In the genomic region with DNA sequence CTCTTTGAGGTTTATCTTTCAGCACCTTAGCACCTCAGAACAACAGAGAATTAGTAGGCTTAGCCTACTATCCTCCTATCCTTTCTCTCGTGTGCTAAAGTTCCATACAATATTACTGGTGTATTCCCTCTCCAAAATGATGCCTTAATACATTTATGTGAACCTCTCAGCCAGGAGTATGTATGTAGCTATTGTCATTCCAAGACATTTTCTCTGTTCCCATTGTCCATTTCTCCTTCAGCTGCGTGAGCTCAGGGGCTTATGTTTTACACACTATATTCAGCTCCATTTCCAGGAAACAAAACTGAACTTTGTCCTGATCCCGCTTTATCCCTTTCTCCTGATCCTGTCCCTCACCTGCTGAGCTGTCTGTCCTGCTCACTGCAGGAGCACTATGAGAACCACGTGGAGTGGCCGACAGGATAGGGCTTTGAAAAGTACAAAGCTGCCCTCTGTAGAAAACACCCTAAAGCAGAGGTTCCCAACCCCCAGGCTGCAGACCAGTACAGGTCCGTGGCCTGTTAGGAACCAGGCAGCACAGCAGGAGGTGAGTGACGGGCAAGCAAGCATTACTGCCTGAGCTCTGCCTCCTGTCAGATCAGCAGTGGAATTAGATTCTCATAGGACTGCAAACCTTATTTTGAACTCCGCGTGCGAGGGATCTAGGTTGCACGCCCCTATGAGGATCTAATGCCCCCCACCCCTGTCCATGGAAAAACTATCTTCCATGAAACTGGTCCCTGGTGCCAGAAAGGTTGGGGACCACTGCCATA, we compare ENCODE assay signal across 19 cellular contexts. TPM values are rescaled to one million over a fixed set of nuclear protein-coding genes. Genes with fewer than 3 reads are reported as not detected.
DNase-seq lines count a peak whose midpoint lies in the region; ATAC-seq lines count a peak whose summit lies in the region.
"Had no signal": no experiment of that assay in that cellular context is flagged by ENCODE, and none has a peak within 500 bp of the region (broad histone marks: within the 10 kb centered on the region; RNA-seq: fewer than 3 reads in every experiment).

No MANE protein-coding gene starts in this region.

- peaks cover 3% of the 10 kb centered on the region; the same call in 1 of the 2 replicates for H3K36me3 ChIP-seq in HAP-1 (replicated peaks)

- H3K9me3 ChIP-seq in HAP-1 (no peaks in the 10 kb centered on the region), right cardiac atrium (ENCODE audit: control insufficient read depth, low read length) (no peaks in the 10 kb centered on the region)
- H3K9me3 ChIP-seq: heart left ventricle, suprapubic skin had no signal

- ATAC-seq in left colon: peak; percentile 64
- ATAC-seq in right cardiac atrium: no peak
- ATAC-seq in left ventricle myocardium superior: no peak
- ATAC-seq: activated naive CD8-positive, alpha-beta T cell treated with anti-CD3 and anti-CD28 coated beads, Interleukin-2, amount 50 U/mL, for 24 hours; heart left ventricle had no signal

- in situ Hi-C loops in HAP-1 (cut with MboI; ENCODE audit: low sequenced_read_pairs): no loop called here

- H3K4me1 ChIP-seq in HAP-1: peaks cover 6% of the 10 kb centered on the region
- H3K4me1 ChIP-seq in right cardiac atrium (ENCODE audit: control insufficient read depth, insufficient read depth, low read length): no peaks in the 10 kb centered on the region
- H3K4me1 ChIP-seq: heart left ventricle, suprapubic skin had no signal

- intact Hi-C loops in left colon (cut with DNase I, micrococcal nuclease): no loop called here
- intact Hi-C loops in right cardiac atrium (cut with DNase I): no loop called here
- intact Hi-C loops in left ventricle myocardium superior (cut with micrococcal nuclease): no loop called here

- WGBS in right cardiac atrium: 78% methylated on average over 11 of the region's 11 CpGs

- no peak overlapping the region for H3K27ac ChIP-seq in right cardiac atrium (ENCODE audit: low read length)
- H3K27ac ChIP-seq: GM23248, heart left ventricle, KMS-11, suprapubic skin had no signal

- H3K27me3 ChIP-seq in HAP-1 (ENCODE audit: low read depth) (no peaks in the 10 kb centered on the region), right cardiac atrium (ENCODE audit: control insufficient read depth, insufficient read depth) (no peaks in the 10 kb centered on the region)
- H3K27me3 ChIP-seq: heart left ventricle, suprapubic skin had no signal

- H3K4me3 ChIP-seq in HAP-1 (no peak overlapping the region), right cardiac atrium (ENCODE audit: low read length) (no peak overlapping the region)
- H3K4me3 ChIP-seq: GM23248, heart left ventricle, smooth muscle cell, suprapubic skin had no signal

- DNase-seq in HAP-1 (ENCODE audit: low spot score in 2 of 2) (peak; percentile 19 to 49), SW480 (ENCODE audit: low spot score) (peak; percentile 76), left colon (peak; percentile 56 to 65), retina (peak; percentile 6), right cardiac atrium (no peak), left ventricle myocardium superior (no peak)
- no peak for DNase-seq in stimulated activated CD8-positive, alpha-beta memory T cell treated with anti-CD3 and anti-CD28 coated beads, Interleukin-4, amount 100 ng/mL, for 48 hours
- DNase-seq: activated CD4-positive, alpha-beta memory T cell treated with anti-CD3 and anti-CD28 coated beads for 36 hours; activated naive CD8-positive, alpha-beta T cell treated with anti-CD3 and anti-CD28 coated beads, Interleukin-2, amount 50 U/mL, for 24 hours; effector CD8-positive, alpha-beta T cell; GF-D8; GM23248; heart left ventricle; midbrain; NCI-H1417 treated with DMSO at 0.1 percent for 48 hours; stimulated activated CD4-positive, alpha-beta T cell treated with anti-CD3 and anti-CD28 coated beads, Interleukin-4, amount 100 ng/mL, for 4 hours had no signal

RNA-seq across cellular contexts. Expression of a gene that starts 55.7 kb away (rescaled TPM):
- 10 to 100 TPM; 44.5 to 62.3 TPM for total RNA-seq in left colon
- total RNA-seq in right cardiac atrium: 10 to 100 TPM; 16.4 to 19.2 (median 18.8) TPM
- 14.5 TPM for polyA plus RNA-seq in right cardiac atrium
- 14.2 TPM for total RNA-seq in left ventricle myocardium superior

Comparison
In these comparisons a context has a peak if more than half of its experiments do, and no peak if none do; other contexts are left out.
1. DNase-seq: peak in HAP-1 (2 of 2), SW480 (single experiment), left colon (2 of 2) and retina (single experiment); none in stimulated activated CD8-positive, alpha-beta memory T cell treated with anti-CD3 and anti-CD28 coated beads, Interleukin-4, amount 100 ng/mL, for 48 hours (single experiment), right cardiac atrium (0 of 3) and left ventricle myocardium superior (single experiment).